In genomic region chr2:42809131-42809875, GRCh38 we compare ENCODE assay signal across 8 cellular contexts. TPM values are rescaled to one million over a fixed set of nuclear protein-coding genes. Genes with fewer than 3 reads are reported as not detected.
DNase-seq lines count a peak whose midpoint lies in the region; ATAC-seq and TF ChIP-seq lines count a peak whose summit lies in the region.

No MANE protein-coding gene starts in this region.

- DNase-seq in NOMO-1 treated with DMSO at 0.1 percent for 48 hours (lab: John Stamatoyannopoulos, UW; ENCODE audit: unreplicated experiment), result peak; percentile 66
- DNase-seq in NOMO-1 (lab: John Stamatoyannopoulos, UW; ENCODE audit: unreplicated experiment in 2 of 2), result no peak
- DNase-seq in NCI-H69 (lab: John Stamatoyannopoulos, UW), result peak; percentile 65
- peak in 1 of 2 donors; percentile 82 for DNase-seq in cardiac fibroblast (ENCODE audit: low read depth in 2 of 2)
- peak; percentile 53 for DNase-seq in mesenteric fat pad (ENCODE audit: low spot score)
- no peak for DNase-seq in amniotic stem cell (lab: John Stamatoyannopoulos, UW)

- H3K36me3 ChIP-seq in urinary bladder (ENCODE audit: insufficient read depth), result no peaks in the 10 kb centered on the region

- TF ChIP-seq CTCF in cardiac fibroblast (IDR thresholded peaks at IDR 0.05; ENCODE audit: low read depth, low read length), result peak; percentile 17

- H3K4me3 ChIP-seq in cardiac fibroblast (replicated peaks in 1 of 2; ENCODE audit: low read depth in 2 of 2, low read length in 2 of 2) (peak overlapping the region; percentile 39 to 67), urinary bladder (ENCODE audit: low read depth, low read length) (peak overlapping the region; percentile 53)

- H3K4me1 ChIP-seq in urinary bladder (ENCODE audit: insufficient read depth), result no peaks in the 10 kb centered on the region

- 30% methylated on average over 14 of the region's 14 CpGs for WGBS in urinary bladder

- no peak for ATAC-seq in HG02678 (IDR thresholded peaks at IDR 0.05; ENCODE audit: unreplicated experiment)

- H3K27ac ChIP-seq in urinary bladder (ENCODE audit: low read depth), result peak overlapping the region; percentile 100

RNA-seq across cellular contexts. Expression of gene HAAO, which starts 16.9 kb away (rescaled TPM):
- total RNA-seq in mesenteric fat pad (2.8 TPM), urinary bladder (10.6 TPM)
- polyA plus RNA-seq in urinary bladder, result 31.5 TPM

RNA-seq across cellular contexts. Expression of gene OXER1, which starts 45.4 kb away (rescaled TPM):
- total RNA-seq in mesenteric fat pad, result 0.84 TPM
- total RNA-seq in urinary bladder, result 1.5 TPM
- 5.6 TPM for polyA plus RNA-seq in urinary bladder

Comparison
In these comparisons a context has a peak if more than half of its experiments do, and no peak if none do; other contexts are left out.
1. DNase-seq: peak in NOMO-1 treated with DMSO at 0.1 percent for 48 hours (single experiment), NCI-H69 (single experiment) and mesenteric fat pad (single experiment); none in NOMO-1 (0 of 2) and amniotic stem cell (single experiment).